ENCODE assay signal across 28 cellular contexts in genomic region chr5:149600932-149601331, GRCh38.
"Had no signal": no experiment of that assay in that cellular context is flagged by ENCODE, and none has a peak within 500 bp of the region (broad histone marks: within the 10 kb centered on the region; RNA-seq: fewer than 3 reads in every experiment).

No MANE protein-coding gene starts in this region.

- H3K27ac ChIP-seq: brain microvascular endothelial cell, cardiac muscle cell, Peyer's patch, RWPE1 had no signal

- DNase-seq: activated CD4-positive, alpha-beta T cell treated with anti-CD3 and anti-CD28 coated beads, Interleukin-2, amount 10 ng/mL, durations not matched to agents 24 days and 14 days; activated CD4-positive, alpha-beta T cell treated with anti-CD3 and anti-CD28 coated beads, Interleukin-2, amount 50 U/mL, for 4 hours; activated CD8-positive, alpha-beta T cell treated with anti-CD3 and anti-CD28 coated beads for 36 hours; activated effector memory CD4-positive, alpha-beta T cell treated with anti-CD3 and anti-CD28 coated beads, Interleukin-2, amount 50 U/mL, for 16 hours; activated naive CD4-positive, alpha-beta T cell; activated naive CD4-positive, alpha-beta T cell treated with anti-CD3 and anti-CD28 coated beads, Interleukin-2, amount 50 U/mL, for 16 hours; activated naive CD8-positive, alpha-beta T cell treated with anti-CD3 and anti-CD28 coated beads for 36 hours; activated T-cell treated with anti-CD3 and anti-CD28 coated beads, Interleukin-2, amount 50 U/mL, for 1 hour; activated T-cell treated with anti-CD3 and anti-CD28 coated beads, Interleukin-2, amount 50 U/mL, for 72 hours; amniotic stem cell; aorta; brain microvascular endothelial cell; NCI-H1105; NCI-H1417 treated with DMSO at 0.1 percent for 48 hours; NCI-H1930; NCI-H2081 treated with DMSO at 0.1 percent for 48 hours; NCI-H345; NCI-H524 treated with DMSO at 0.1 percent for 48 hours; PC-3; Peyer's patch; SW 1271; T-helper 1 cell; T-helper 2 cell; T-helper 9 cell had no signal

- H3K27me3 ChIP-seq: brain microvascular endothelial cell, cardiac muscle cell, Peyer's patch had no signal

- H3K4me3 ChIP-seq: cardiac muscle cell, Peyer's patch had no signal

- ATAC-seq: activated CD8-positive, alpha-beta T cell treated with anti-CD3 and anti-CD28 coated beads for 36 hours; activated T-cell treated with anti-CD3 and anti-CD28 coated beads, Interleukin-2, amount 50 U/mL, for 72 hours; activated T-helper 17 cell treated with anti-CD3 and anti-CD28 coated beads, Interleukin-2, amount 50 U/mL, for 72 hours; PC-3; Right ventricle myocardium inferior had no signal

- H3K9me3 ChIP-seq: Peyer's patch had no signal

- H3K36me3 ChIP-seq: brain microvascular endothelial cell, cardiac muscle cell had no signal
